34 cellular contexts compared by ENCODE assay signal in the genomic region with DNA sequence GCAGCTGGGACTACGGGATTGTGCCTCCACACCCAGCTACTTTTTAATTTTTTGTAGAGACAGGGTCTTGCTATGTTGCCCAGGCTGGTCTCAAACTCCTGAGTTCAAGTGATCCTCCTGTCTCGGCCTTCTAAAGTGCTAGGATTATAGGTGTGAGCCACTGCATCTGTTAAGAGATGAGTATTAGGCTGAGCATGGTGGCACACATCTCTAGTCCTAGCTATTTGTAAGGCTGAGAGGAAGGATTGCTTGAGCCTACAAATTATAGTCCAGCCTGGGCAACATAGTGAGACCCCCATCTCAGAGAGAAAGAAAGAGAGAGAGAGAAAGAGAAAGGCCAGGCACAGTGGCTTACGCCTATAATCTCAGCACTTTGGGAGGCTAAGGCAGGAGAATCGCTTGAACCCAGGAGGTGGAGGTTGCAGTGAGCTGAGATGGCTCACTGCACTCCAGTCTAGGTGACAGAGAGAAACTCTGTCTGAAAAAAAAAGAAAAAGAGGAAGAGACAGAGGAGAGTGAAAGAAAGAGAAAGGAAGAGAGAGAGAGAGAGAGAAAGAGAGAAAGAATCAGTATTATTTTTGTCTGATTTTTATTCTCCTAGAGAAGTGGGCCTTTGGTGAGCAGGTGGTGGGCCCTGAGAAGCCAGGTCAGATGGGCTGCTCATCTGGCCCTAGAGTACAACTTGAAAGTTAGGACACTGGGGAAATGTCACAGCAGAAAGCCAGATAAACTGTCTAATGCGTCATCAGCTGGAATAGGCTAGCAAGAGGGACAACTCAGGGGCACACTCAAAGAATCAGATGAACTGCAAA.
"Had no signal": no experiment of that assay in that cellular context is flagged by ENCODE, and none has a peak within 500 bp of the region (broad histone marks: within the 10 kb centered on the region; RNA-seq: fewer than 3 reads in every experiment).

No MANE protein-coding gene starts in this region.

- H3K9me3 ChIP-seq: adrenal gland, body of pancreas, breast epithelium had no signal

- FAIRE-seq: astrocyte, TTC549 had no signal

- H3K27ac ChIP-seq: adrenal gland, body of pancreas, brain microvascular endothelial cell, breast epithelium, VCaP had no signal

- H3K27me3 ChIP-seq: adrenal gland, body of pancreas, brain microvascular endothelial cell, breast epithelium had no signal

- H3K4me3 ChIP-seq: adrenal gland, body of pancreas, breast epithelium had no signal

- H3K36me3 ChIP-seq: adrenal gland, brain microvascular endothelial cell, breast epithelium had no signal

- H3K4me1 ChIP-seq: adrenal gland, body of pancreas, breast epithelium had no signal

- DNase-seq: activated B cell treated with CpG ODN at 0.5 μM for 24 hours; activated CD4-positive, alpha-beta memory T cell treated with anti-CD3 and anti-CD28 coated beads for 36 hours; activated CD4-positive, alpha-beta T cell treated with anti-CD3 and anti-CD28 coated beads for 4 hours; activated CD4-positive, alpha-beta T cell treated with anti-CD3 and anti-CD28 coated beads, Interleukin-2, amount 10 ng/mL, durations not matched to agents 24 days and 14 days; activated CD4-positive, alpha-beta T cell treated with anti-CD3 and anti-CD28 coated beads, Interleukin-2, amount 50 U/mL, for 1 hour; activated CD4-positive, alpha-beta T cell treated with anti-CD3 and anti-CD28 coated beads, Interleukin-2, amount 50 U/mL, for 4 hours; activated CD4-positive, CD25-positive, alpha-beta regulatory T cell treated with anti-CD3 and anti-CD28 coated beads, Interleukin-2, amount 50 U/mL, for 72 hours; activated CD8-positive, alpha-beta memory T cell treated with anti-CD3 and anti-CD28 coated beads, Interleukin-2, amount 50 U/mL, for 4 hours; activated CD8-positive, alpha-beta T cell treated with anti-CD3 and anti-CD28 coated beads for 36 hours; activated effector memory CD4-positive, alpha-beta T cell treated with anti-CD3 and anti-CD28 coated beads, Interleukin-2, amount 50 U/mL, for 16 hours; activated gamma-delta T cell treated with Interleukin-2 at 50 U/mL for 16 hours; activated naive CD4-positive, alpha-beta T cell; activated naive CD4-positive, alpha-beta T cell treated with anti-CD3 and anti-CD28 coated beads for 36 hours; activated naive CD4-positive, alpha-beta T cell treated with anti-CD3 and anti-CD28 coated beads, Interleukin-2, amount 50 U/mL, for 16 hours; activated naive CD8-positive, alpha-beta T cell treated with anti-CD3 and anti-CD28 coated beads for 36 hours; activated T-cell treated with anti-CD3 and anti-CD28 coated beads for 4 hours; activated T-cell treated with anti-CD3 and anti-CD28 coated beads, Interleukin-2, amount 50 U/mL, for 1 hour; activated T-cell treated with anti-CD3 and anti-CD28 coated beads, Interleukin-2, amount 50 U/mL, for 4 hours; activated T-cell treated with anti-CD3 and anti-CD28 coated beads, Interleukin-2, amount 50 U/mL, for 72 hours; adrenal gland; amniotic stem cell; body of pancreas; brain microvascular endothelial cell; caudate nucleus; cerebellar nuclear complex; T-helper 1 cell; T-helper 2 cell; T-helper 9 cell had no signal

- ATAC-seq: activated CD8-positive, alpha-beta T cell treated with anti-CD3 and anti-CD28 coated beads for 36 hours; activated naive CD4-positive, alpha-beta T cell treated with anti-CD3 and anti-CD28 coated beads, Interleukin-2, amount 50 U/mL, for 72 hours; activated T-cell treated with anti-CD3 and anti-CD28 coated beads, Interleukin-2, amount 50 U/mL, for 4 hours; activated T-cell treated with anti-CD3 and anti-CD28 coated beads, Interleukin-2, amount 50 U/mL, for 72 hours; activated T-helper 17 cell treated with anti-CD3 and anti-CD28 coated beads, Interleukin-2, amount 50 U/mL, for 72 hours; body of pancreas had no signal
